1 cellular context compared by ENCODE assay signal in genomic region chr1:19360026-19360813, GRCh38.
TF ChIP-seq lines count a peak whose summit lies in the region.

No MANE protein-coding gene starts in this region.

TF ChIP-seq in GM23338, 12 proteins besides CTCF, POLR2A, EP300 and RAD21 (continued from another document):
- TF ChIP-seq ZNF462 (CRISPR knock-in tag; IDR thresholded peaks at IDR 0.05) (no peak), ZNF331 (CRISPR knock-in tag; IDR thresholded peaks at IDR 0.05; ENCODE audit: low read depth) (no peak), EZH2phosphoT487 (IDR thresholded peaks at IDR 0.05; ENCODE audit: unreplicated experiment) (no peak), EZH2 (IDR thresholded peaks at IDR 0.05; ENCODE audit: low read depth, unreplicated experiment) (no peak), ETS1 (IDR thresholded peaks at IDR 0.05) (no peak), STAT1 (IDR thresholded peaks at IDR 0.05; ENCODE audit: unreplicated experiment) (no peak)
